In genomic region chr21:45336870-45337269, GRCh38 we compare ENCODE assay signal across 10 cellular contexts. TPM values are rescaled to one million over a fixed set of nuclear protein-coding genes. Genes with fewer than 3 reads are reported as not detected.
DNase-seq lines count a peak whose midpoint lies in the region; ATAC-seq lines count a peak whose summit lies in the region.
"Had no signal": no experiment of that assay in that cellular context is flagged by ENCODE, and none has a peak within 500 bp of the region (broad histone marks: within the 10 kb centered on the region; RNA-seq: fewer than 3 reads in every experiment).

No MANE protein-coding gene starts in this region.

- ATAC-seq in right cardiac atrium = peak; percentile 72 to 82
- no peak for ATAC-seq in activated CD8-positive, alpha-beta T cell treated with anti-CD3 and anti-CD28 coated beads, Interleukin-2, amount 10 ng/mL, durations not matched to agents 7 days and 5 days

- intact Hi-C loops in right cardiac atrium (cut with DNase I) = no loop called here

- WGBS in right cardiac atrium = 63% methylated on average over 8 of the region's 8 CpGs

- no peak overlapping the region for H3K27ac ChIP-seq in right cardiac atrium (ENCODE audit: low read length)
- H3K27ac ChIP-seq: RWPE1 had no signal

- CTCF ChIA-PET in activated CD8-positive, alpha-beta T cell treated with anti-CD3 and anti-CD28 coated beads, Interleukin-2, amount 10 ng/mL, durations not matched to agents 7 days and 5 days (lab: Charles Lee) = no interaction called here

- no peaks in the 10 kb centered on the region for H3K4me1 Mint-ChIP-seq in activated CD8-positive, alpha-beta T cell treated with anti-CD3 and anti-CD28 coated beads, Interleukin-2, amount 10 ng/mL, durations not matched to agents 7 days and 5 days (ENCODE audit: low read depth)

- no peak overlapping the region for H3K27ac Mint-ChIP-seq in activated CD8-positive, alpha-beta T cell treated with anti-CD3 and anti-CD28 coated beads, Interleukin-2, amount 10 ng/mL, durations not matched to agents 7 days and 5 days
- H3K27ac Mint-ChIP-seq: stimulated activated naive CD8-positive, alpha-beta T cell treated with anti-CD3 and anti-CD28 coated beads, Interleukin-15, Interleukin-2, amounts not matched to agents 100 ng/mL and 50 ng/mL, for 24 hours had no signal

- DNase-seq in EL (peak; percentile 41), SK-MEL-5 (ENCODE audit: low read depth, low spot score) (peak; percentile 41), right cardiac atrium (peak; percentile 69 to 87 (median 75)), putamen (ENCODE audit: low spot score) (peak; percentile 36), T-helper 2 cell (no peak), GM19240 (ENCODE audit: insufficient read length, low spot score) (no peak)
- no peak for DNase-seq in activated CD8-positive, alpha-beta T cell treated with anti-CD3 and anti-CD28 coated beads, Interleukin-2, amount 10 ng/mL, durations not matched to agents 7 days and 5 days
- DNase-seq: stimulated activated CD4-positive, alpha-beta T cell treated with anti-CD3 and anti-CD28 coated beads, Interleukin-4, amount 100 ng/mL, for 4 hours had no signal

- no peaks in the 10 kb centered on the region for H3K4me1 ChIP-seq in right cardiac atrium (ENCODE audit: control insufficient read depth, insufficient read depth, low read length)

- H3K36me3 Mint-ChIP-seq in activated CD8-positive, alpha-beta T cell treated with anti-CD3 and anti-CD28 coated beads, Interleukin-2, amount 10 ng/mL, durations not matched to agents 7 days and 5 days (ENCODE audit: low read depth) = no peaks in the 10 kb centered on the region

- H3K27me3 Mint-ChIP-seq in activated CD8-positive, alpha-beta T cell treated with anti-CD3 and anti-CD28 coated beads, Interleukin-2, amount 10 ng/mL, durations not matched to agents 7 days and 5 days (ENCODE audit: low read depth) = peaks cover 9% of the 10 kb centered on the region

- H3K9me3 ChIP-seq in right cardiac atrium (ENCODE audit: control insufficient read depth, low read length) = no peaks in the 10 kb centered on the region

- in situ Hi-C loops in SK-MEL-5 (cut with HindIII; ENCODE audit: low pct_unique_long_range_greater_than_20kb, low sequenced_read_pairs) = no loop called here

- H3K27me3 ChIP-seq in right cardiac atrium (ENCODE audit: control insufficient read depth, insufficient read depth) = no peaks in the 10 kb centered on the region

- POLR2A ChIA-PET in activated CD8-positive, alpha-beta T cell treated with anti-CD3 and anti-CD28 coated beads, Interleukin-2, amount 10 ng/mL, durations not matched to agents 7 days and 5 days (lab: Charles Lee) = no interaction called here

- H3K9me3 Mint-ChIP-seq in activated CD8-positive, alpha-beta T cell treated with anti-CD3 and anti-CD28 coated beads, Interleukin-2, amount 10 ng/mL, durations not matched to agents 7 days and 5 days (ENCODE audit: insufficient read depth) = no peaks in the 10 kb centered on the region
- H3K9me3 Mint-ChIP-seq: stimulated activated naive CD8-positive, alpha-beta T cell treated with anti-CD3 and anti-CD28 coated beads, Interleukin-15, Interleukin-2, amounts not matched to agents 100 ng/mL and 50 ng/mL, for 24 hours had no signal

- no peak overlapping the region for H3K4me3 ChIP-seq in right cardiac atrium (ENCODE audit: low read length)

- no peak overlapping the region for H3K4me3 Mint-ChIP-seq in activated CD8-positive, alpha-beta T cell treated with anti-CD3 and anti-CD28 coated beads, Interleukin-2, amount 10 ng/mL, durations not matched to agents 7 days and 5 days
- H3K4me3 Mint-ChIP-seq: stimulated activated naive CD8-positive, alpha-beta T cell treated with anti-CD3 and anti-CD28 coated beads, Interleukin-15, Interleukin-2, amounts not matched to agents 100 ng/mL and 50 ng/mL, for 24 hours had no signal

RNA-seq across cellular contexts. Expression of gene POFUT2, which starts 49.2 kb away (rescaled TPM):
- total RNA-seq in SK-MEL-5 (2014; rRNA removed; shearing (Covaris generic)) = 14.3 and 15.8 TPM in 2 replicates
- polyA plus RNA-seq in SK-MEL-5 (2015; cell fraction: cytosol; rRNA removed) = 31.9 and 34.3 TPM in 2 replicates
- 148 and 205 TPM in 2 replicates for polyA plus RNA-seq in SK-MEL-5 (2015; cell fraction: nucleus; rRNA removed)
- 10 to 100 TPM; 16.0 to 20.3 (median 19.1) TPM for total RNA-seq in right cardiac atrium
- 14.1 TPM for polyA plus RNA-seq in right cardiac atrium
- 10 to 100 TPM; 13.6 to 16.0 TPM for total RNA-seq in activated CD8-positive, alpha-beta T cell treated with anti-CD3 and anti-CD28 coated beads, Interleukin-2, amount 10 ng/mL, durations not matched to agents 7 days and 5 days

Comparison
In these comparisons a context has a peak if more than half of its experiments do, and no peak if none do; other contexts are left out.
1. DNase-seq: peak in EL (single experiment), SK-MEL-5 (single experiment), right cardiac atrium (3 of 3) and putamen (single experiment); none in T-helper 2 cell (0 of 5), GM19240 (single experiment) and activated CD8-positive, alpha-beta T cell treated with anti-CD3 and anti-CD28 coated beads, Interleukin-2, amount 10 ng/mL, durations not matched to agents 7 days and 5 days (single experiment).